In genomic region chr11:21048626-21049025, GRCh38 we compare ENCODE assay signal across 1 cellular context.
TF ChIP-seq lines count a peak whose summit lies in the region.

No MANE protein-coding gene starts in this region.

TF ChIP-seq in GM23338, 12 proteins besides CTCF, POLR2A, EP300 and RAD21 (continued from another document):
- no peak for TF ChIP-seq ZNF462 (CRISPR knock-in tag; IDR thresholded peaks at IDR 0.05)
